1 cellular context compared by ENCODE assay signal in genomic region chr19:10416083-10416379, GRCh38.
TF ChIP-seq lines count a peak whose summit lies in the region.

No MANE protein-coding gene starts in this region.

TF ChIP-seq in liver, 16 proteins besides CTCF, POLR2A, EP300 and RAD21 (continued from another document):
- no peak for TF ChIP-seq MAX (IDR thresholded peaks at IDR 0.05)
- no peak for TF ChIP-seq SP1 (IDR thresholded peaks at IDR 0.05)
- TF ChIP-seq RXRA (IDR thresholded peaks at IDR 0.05), result no peak
